Comparison of ENCODE assay signal across 8 cellular contexts in genomic region chr3:197950661-197951029, GRCh38. TPM values are rescaled to one million over a fixed set of nuclear protein-coding genes. Genes with fewer than 3 reads are reported as not detected.
DNase-seq lines count a peak whose midpoint lies in the region; ATAC-seq and TF ChIP-seq lines count a peak whose summit lies in the region.

No MANE protein-coding gene starts in this region.

- H3K79me2 ChIP-seq in mammary epithelial cell (ENCODE audit: insufficient read depth, low read length), result peaks cover 56% of the 10 kb centered on the region

- H3K27ac ChIP-seq in 22Rv1, result peak overlapping the region; percentile 89
- peak overlapping the region; percentile 100 for H3K27ac ChIP-seq in HL-60 (replicated peaks)
- H3K27ac ChIP-seq in mammary epithelial cell (ENCODE audit: insufficient read depth, low read depth, low read length), result peak overlapping the region; percentile 95
- H3K27ac ChIP-seq in mucosa of rectum (ENCODE audit: low read depth in 2 of 2, low read length in 2 of 2), result peak overlapping the region; percentile 89 to 90

- H3K9ac ChIP-seq in mammary epithelial cell (ENCODE audit: insufficient read depth, low read length) (peak overlapping the region; percentile 100), mucosa of rectum (ENCODE audit: low read depth in 1 of 2, low read length in 2 of 2) (peak overlapping the region; percentile 88 to 99)

- peak overlapping the region; percentile 79 for H2AFZ ChIP-seq in mammary epithelial cell (ENCODE audit: low read depth, low read length)

- 2% methylated on average over 10 of the region's 10 CpGs for WGBS in mammary epithelial cell (ENCODE audit: low coverage, missing lambda C conversion rate)

- H3K4me1 ChIP-seq in mammary epithelial cell (ENCODE audit: insufficient read depth, low read length), result peaks cover 14% of the 10 kb centered on the region
- H3K4me1 ChIP-seq in mucosa of rectum (ENCODE audit: control insufficient read depth in 2 of 2, insufficient read depth in 2 of 2, low read length in 2 of 2), result peaks cover 19 to 21% of the 10 kb centered on the region in 2 donors

- H3K4me3 ChIP-seq in HL-60 (replicated peaks; ENCODE audit: insufficient read depth, low read length) (peak overlapping the region; percentile 64), mammary epithelial cell (replicated peaks in 1 of 3; ENCODE audit: insufficient read depth in 1 of 3, low read depth in 2 of 3, low read length in 3 of 3) (peak overlapping the region; percentile 58 to 95 (median 74)), mucosa of rectum (ENCODE audit: low read length in 2 of 2) (peak overlapping the region; percentile 93 to 100)

- ATAC-seq in HG03571 (IDR thresholded peaks at IDR 0.05; ENCODE audit: unreplicated experiment) (no peak), HG03159 (IDR thresholded peaks at IDR 0.05; ENCODE audit: unreplicated experiment) (no peak)

- dilution Hi-C loops in mammary epithelial cell (cut with HindIII; ENCODE audit: low sequenced_read_pairs), result no loop called here

- no peaks in the 10 kb centered on the region for H4K20me1 ChIP-seq in mammary epithelial cell (ENCODE audit: insufficient read depth, low read length)

- TF ChIP-seq CTCF in 22Rv1 (IDR thresholded peaks at IDR 0.05) (no peak), HL-60 (IDR thresholded peaks at IDR 0.05; ENCODE audit: insufficient read depth, low read length) (no peak), mammary epithelial cell (conservative IDR thresholded peaks at IDR 0.05 in 1 of 2, IDR thresholded peaks at IDR 0.05 in 1 of 2; ENCODE audit: extremely low read depth in 1 of 2, insufficient read depth in 1 of 2, low read depth in 1 of 2, low read length in 2 of 2) (no peak)

- H3K9me3 ChIP-seq in mammary epithelial cell (replicated peaks; ENCODE audit: insufficient read depth, low read length) (no peaks in the 10 kb centered on the region), mucosa of rectum (ENCODE audit: control insufficient read depth in 2 of 2, low read length in 2 of 2) (no peaks in the 10 kb centered on the region)

- no TSS peak for BruUV-seq in mammary epithelial cell (replicated peaks; lab: Mats Ljungman, UMichigan)

- H3K27me3 ChIP-seq in HL-60 (ENCODE audit: insufficient read depth, poor library complexity, severe bottlenecking) (no peaks in the 10 kb centered on the region), mammary epithelial cell (ENCODE audit: insufficient read depth, low read length) (no peaks in the 10 kb centered on the region), mucosa of rectum (ENCODE audit: control insufficient read depth in 2 of 2, insufficient read depth in 2 of 2, low read length in 2 of 2) (no peaks in the 10 kb centered on the region)

- peaks cover 37% of the 10 kb centered on the region for H3K36me3 ChIP-seq in mammary epithelial cell (ENCODE audit: insufficient read depth, low read length)
- peaks cover 29 to 34% of the 10 kb centered on the region in 2 donors for H3K36me3 ChIP-seq in mucosa of rectum (ENCODE audit: control insufficient read depth in 2 of 2, insufficient read depth in 2 of 2, low read length in 2 of 2)

- H3K4me2 ChIP-seq in mammary epithelial cell (ENCODE audit: insufficient read depth, low read depth, low read length), result peak overlapping the region; percentile 67

- CTCF ChIA-PET in mammary epithelial cell (lab: Charles Lee; ENCODE audit: low non-redundant PET), result no interaction called here

- no peak for DNase-seq in HL-60 (ENCODE audit: low read depth in 1 of 2, low spot score in 1 of 2)
- DNase-seq in mammary epithelial cell, result no peak
- no peak for DNase-seq in activated gamma-delta T cell (lab: John Stamatoyannopoulos, UW)
- DNase-seq in activated CD8-positive, alpha-beta memory T cell treated with anti-CD3 and anti-CD28 coated beads for 24 hours, result no peak

- intact Hi-C loops in mammary epithelial cell (cut with micrococcal nuclease), result loop anchor here (1.0 kb wide), 1 partner anchor 8 kb away; no protein-coding TSS in a partner anchor

- in situ Hi-C loops in mammary epithelial cell (cut with MboI; ENCODE audit: low sequenced_read_pairs in 2 of 2), result no loop called here

RNA-seq across cellular contexts. Expression of gene RPL35A, which starts 0.7 kb away (rescaled TPM):
- 100 to 1,000 TPM; 318 to 928 TPM for total RNA-seq in mammary epithelial cell
- 625 TPM for polyA plus RNA-seq in mammary epithelial cell
- 180 TPM for polyA minus RNA-seq in mammary epithelial cell

RNA-seq across cellular contexts. Expression of gene LMLN, which starts 9.4 kb away (rescaled TPM):
- 10 to 100 TPM in 1 of 2 donors, 1 to 10 TPM in 1; 7.3 to 10.5 TPM for total RNA-seq in mammary epithelial cell
- polyA plus RNA-seq in mammary epithelial cell, result 3.5 TPM
- 53.0 TPM for polyA minus RNA-seq in mammary epithelial cell
